ENCODE assay signal across 8 cellular contexts in the genomic region with DNA sequence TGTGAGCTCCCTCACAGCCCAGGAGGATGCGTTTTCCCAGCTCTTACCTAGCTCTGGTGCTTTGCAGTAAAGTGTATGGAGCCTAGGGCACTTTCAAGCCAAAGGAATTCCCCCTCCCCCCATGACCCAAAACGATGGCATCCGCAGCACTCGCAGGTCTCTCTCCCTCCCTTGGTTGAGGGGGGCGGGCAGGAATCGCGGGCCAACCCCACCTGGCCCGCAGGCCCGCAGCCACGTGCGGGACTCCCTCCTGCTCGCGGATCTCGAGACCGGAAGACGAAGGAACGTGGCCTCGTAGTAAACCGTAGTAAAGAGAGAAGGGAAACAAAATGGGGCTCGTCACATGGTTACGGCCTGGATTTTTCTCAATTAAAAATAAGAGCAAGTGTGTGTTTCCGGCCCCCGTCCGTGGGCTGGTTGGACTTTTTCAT. TPM values are rescaled to one million over a fixed set of nuclear protein-coding genes. Genes with fewer than 3 reads are reported as not detected.
DNase-seq lines count a peak whose midpoint lies in the region; ATAC-seq, FAIRE-seq and TF ChIP-seq lines count a peak whose summit lies in the region.

No MANE protein-coding gene starts in this region.

- POLR2A ChIA-PET in OCI-LY7 (lab: Charles Lee), result interaction anchor here (0.6 to 10.5 kb wide), 8 partner anchors 9 to 191 kb away, joined by 3 to 122 read pairs (median 9); partner anchors contain the start of gene IRS1

- H3K9me3 Mint-ChIP-seq in chondrocyte (ENCODE audit: low read depth), result no peaks in the 10 kb centered on the region
- no peaks in the 10 kb centered on the region for H3K9me3 Mint-ChIP-seq in stimulated activated naive CD8-positive, alpha-beta T cell treated with anti-CD3 and anti-CD28 coated beads, Interleukin-15, amount 100 ng/mL, for 72 hours

- CTCF ChIA-PET in OCI-LY7 (lab: Charles Lee; ENCODE audit: unreplicated experiment), result interaction anchor here (1.2 kb wide), 1 partner anchor 20 kb away, joined by 3 read pairs; no protein-coding TSS in a partner anchor

- peaks cover 83% of the 10 kb centered on the region for H3K79me2 ChIP-seq in OCI-LY7 (ENCODE audit: insufficient read depth, low read depth, low read length)

- ATAC-seq in GM19328 (IDR thresholded peaks at IDR 0.05; ENCODE audit: unreplicated experiment) (peak; percentile 59), HG03280 (IDR thresholded peaks at IDR 0.05; ENCODE audit: unreplicated experiment) (peak; percentile 65)
- ATAC-seq in stimulated activated naive CD8-positive, alpha-beta T cell treated with anti-CD3 and anti-CD28 coated beads, Interleukin-15, amount 100 ng/mL, for 72 hours, result peak; percentile 77

- intact Hi-C loops in OCI-LY7 (cut with micrococcal nuclease; ENCODE audit: unreplicated experiment), result loop anchor here (1.0 to 10.0 kb wide), 4 partner anchors 8 to 1516 kb away; partner anchors contain the start of gene IRS1

- H3K4me1 Mint-ChIP-seq in chondrocyte (ENCODE audit: low read depth), result peaks cover 77% of the 10 kb centered on the region
- H3K4me1 Mint-ChIP-seq in stimulated activated naive CD8-positive, alpha-beta T cell treated with anti-CD3 and anti-CD28 coated beads, Interleukin-15, amount 100 ng/mL, for 72 hours, result peaks cover 68% of the 10 kb centered on the region

- no peak for TF ChIP-seq CTCF in OCI-LY7 (conservative IDR thresholded peaks at IDR 0.05; ENCODE audit: low read length)
- TF ChIP-seq CTCF in chondrocyte (IDR thresholded peaks at IDR 0.05), result no peak

- peaks cover 46% of the 10 kb centered on the region for H3K36me3 ChIP-seq in OCI-LY7 (ENCODE audit: insufficient read depth, low read length)

- FAIRE-seq in RCC 7860 (lab: Jason Lieb, UNC), result no peak

- H3K4me3 Mint-ChIP-seq in chondrocyte (ENCODE audit: unreplicated experiment), result peak overlapping the region; percentile 83
- H3K4me3 Mint-ChIP-seq in stimulated activated naive CD8-positive, alpha-beta T cell treated with anti-CD3 and anti-CD28 coated beads, Interleukin-15, amount 100 ng/mL, for 72 hours, result peak overlapping the region; percentile 97 to 98

- H3K4me2 ChIP-seq in OCI-LY7 (ENCODE audit: low read length), result peak overlapping the region; percentile 93

- peak overlapping the region; percentile 73 for H3K4me3 ChIP-seq in OCI-LY7 (ENCODE audit: low read depth, low read length, poor library complexity, severe bottlenecking)

- H3K9me2 ChIP-seq in OCI-LY7 (ENCODE audit: insufficient read depth, low read length), result no peaks in the 10 kb centered on the region

- H3K27me3 Mint-ChIP-seq in chondrocyte (ENCODE audit: low read depth), result no peaks in the 10 kb centered on the region
- H3K27me3 Mint-ChIP-seq in stimulated activated naive CD8-positive, alpha-beta T cell treated with anti-CD3 and anti-CD28 coated beads, Interleukin-15, amount 100 ng/mL, for 72 hours, result no peaks in the 10 kb centered on the region

- no peaks in the 10 kb centered on the region; the same call in 1 of the 2 replicates for H3K9me3 ChIP-seq in OCI-LY7 (ENCODE audit: low read length)

- peaks cover 1% of the 10 kb centered on the region for H3K36me3 Mint-ChIP-seq in chondrocyte (ENCODE audit: low read depth)

- H4K20me1 ChIP-seq in OCI-LY7 (ENCODE audit: insufficient read depth, low read length), result no peaks in the 10 kb centered on the region

- DNase-seq in DMS153 (lab: John Stamatoyannopoulos, UW) (peak; percentile 44), OCI-LY7 (ENCODE audit: low spot score) (peak; percentile 88), chondrocyte (ENCODE audit: low spot score) (no peak), left kidney (ENCODE audit: low read depth, low spot score) (peak; percentile 87), RCC 7860 (ENCODE audit: low spot score) (no peak)
- DNase-seq in stimulated activated naive CD8-positive, alpha-beta T cell treated with anti-CD3 and anti-CD28 coated beads, Interleukin-15, amount 100 ng/mL, for 72 hours, result no peak

- peak overlapping the region; percentile 53 for H2AFZ ChIP-seq in OCI-LY7 (ENCODE audit: low read length)

- BruUV-seq in OCI-LY7 (replicated peaks; lab: Mats Ljungman, UMichigan), result TSS peak; percentile 25

- H3K4me1 ChIP-seq in OCI-LY7 (ENCODE audit: insufficient read depth, low read length, poor library complexity, severe bottlenecking), result peaks cover 53% of the 10 kb centered on the region

- H3K27ac Mint-ChIP-seq in chondrocyte (ENCODE audit: unreplicated experiment), result peak overlapping the region; percentile 96
- peak overlapping the region; percentile 98 to 99 for H3K27ac Mint-ChIP-seq in stimulated activated naive CD8-positive, alpha-beta T cell treated with anti-CD3 and anti-CD28 coated beads, Interleukin-15, amount 100 ng/mL, for 72 hours

- H3K27ac ChIP-seq in OCI-LY7 (ENCODE audit: low read depth, low read length, poor library complexity, severe bottlenecking), result peak overlapping the region; percentile 79

RNA-seq across cellular contexts. Expression of gene IRS1, which starts 8.5 kb away (rescaled TPM):
- total RNA-seq in OCI-LY7 (2014; rRNA removed; shearing (Covaris generic)), result 15.9 and 18.1 TPM in 2 replicates
- total RNA-seq in OCI-LY7 (2022), result 23.5 and 23.6 TPM in 2 replicates
- 5.8 to 12.4 TPM (median 12.0 TPM) in 3 replicates for total RNA-seq in chondrocyte

RNA-seq across cellular contexts. Expression of gene RHBDD1, which starts 44.8 kb away (rescaled TPM):
- 30.4 and 40.8 TPM in 2 replicates for total RNA-seq in OCI-LY7 (2014; rRNA removed; shearing (Covaris generic))
- 80.3 and 87.8 TPM in 2 replicates for total RNA-seq in OCI-LY7 (2022)
- 28.8 to 33.6 TPM (median 30.0 TPM) in 3 replicates for total RNA-seq in chondrocyte

Comparison
In these comparisons a context has a peak if more than half of its experiments do, and no peak if none do; other contexts are left out.
1. DNase-seq: peak in DMS153 (single experiment), OCI-LY7 (single experiment) and left kidney (single experiment); none in chondrocyte (single experiment), stimulated activated naive CD8-positive, alpha-beta T cell treated with anti-CD3 and anti-CD28 coated beads, Interleukin-15, amount 100 ng/mL, for 72 hours (0 of 2) and RCC 7860 (single experiment).
2. Peak in every context shown above with its lines, with median percentiles within 50 percentile points of each other: ATAC-seq.